ENCODE assay signal across 9 cellular contexts in genomic region chr10:5575482-5576153, GRCh38. TPM values are rescaled to one million over a fixed set of nuclear protein-coding genes. Genes with fewer than 3 reads are reported as not detected.
A peak's percentile ranks its signal among the peaks of the same experiment; 100 is the strongest.
DNase-seq lines count a peak whose midpoint lies in the region; ATAC-seq and TF ChIP-seq lines count a peak whose summit lies in the region.
"Had no signal": no experiment of that assay in that cellular context is flagged by ENCODE, and none has a peak within 500 bp of the region (broad histone marks: within the 10 kb centered on the region; RNA-seq: fewer than 3 reads in every experiment).

No MANE protein-coding gene starts in this region.

- intact Hi-C loops in Caco-2 (cut with micrococcal nuclease; ENCODE audit: unreplicated experiment) = loop anchor here (2.0 kb wide), 1 partner anchor 47 kb away; no protein-coding TSS in a partner anchor
- intact Hi-C loops in IMR-90 (cut with micrococcal nuclease) = no loop called here
- intact Hi-C loops in mammary epithelial cell (cut with micrococcal nuclease) = no loop called here

- 62% methylated on average over 12 of the region's 23 CpGs; no CpG with 5 or more reads in 1 of the 2 experiments for WGBS in IMR-90 (ENCODE audit: extremely low coverage in 2 of 2, insufficient read length in 1 of 2), 2 experiments
- 66% methylated on average over 19 of the region's 23 CpGs for WGBS in mammary epithelial cell (ENCODE audit: low coverage, missing lambda C conversion rate)

- no peak for TF ChIP-seq CTCF in Caco-2 (IDR thresholded peaks at IDR 0.05; ENCODE audit: insufficient read depth in 1 of 2, low read depth in 1 of 2, low read length in 1 of 2, severe bottlenecking in 1 of 2, unreplicated experiment in 1 of 2)
- TF ChIP-seq CTCF in IMR-90 (conservative IDR thresholded peaks at IDR 0.05; ENCODE audit: low read depth, low read length) = no peak
- TF ChIP-seq CTCF in mammary epithelial cell (conservative IDR thresholded peaks at IDR 0.05 in 1 of 2, IDR thresholded peaks at IDR 0.05 in 1 of 2; ENCODE audit: extremely low read depth in 1 of 2, insufficient read depth in 1 of 2, low read depth in 1 of 2, low read length in 2 of 2) = no peak
- TF ChIP-seq CTCF in omental fat pad (IDR thresholded peaks at IDR 0.05) = no peak
- TF ChIP-seq CTCF in brain microvascular endothelial cell (IDR thresholded peaks at IDR 0.05; ENCODE audit: low read depth, low read length, missing control alignments) = no peak

- H3K36me3 Mint-ChIP-seq in Caco-2 (ENCODE audit: insufficient read depth, unreplicated experiment) = peaks cover 16% of the 10 kb centered on the region
- H3K36me3 Mint-ChIP-seq: T-cell had no signal

- peaks cover 11% of the 10 kb centered on the region for H3K9me1 ChIP-seq in IMR-90 (ENCODE audit: insufficient read depth, low read length)

- no peaks in the 10 kb centered on the region for H3K79me1 ChIP-seq in IMR-90 (ENCODE audit: low read depth in 1 of 2, low read length in 2 of 2)

- DNase-seq in Caco-2 = no peak
- peak; percentile 78 for DNase-seq in IMR-90
- DNase-seq in mammary epithelial cell = peak; percentile 53
- no peak for DNase-seq in omental fat pad (ENCODE audit: low spot score)
- no peak for DNase-seq in NCI-H2081 (lab: John Stamatoyannopoulos, UW)
- no peak for DNase-seq in brain microvascular endothelial cell
- DNase-seq: T-cell had no signal

- H3K56ac ChIP-seq in IMR-90 (ENCODE audit: extremely low read depth, insufficient read depth, low read length) = 0 out of 2 replicates have a peak overlapping the region, but pooled peaks have one; percentile 27

- H3K9me3 ChIP-seq in Caco-2 (peaks cover 4% of the 10 kb centered on the region), IMR-90 (ENCODE audit: control insufficient read depth, insufficient read depth, low read length) (no peaks in the 10 kb centered on the region), mammary epithelial cell (replicated peaks; ENCODE audit: insufficient read depth, low read length) (no peaks in the 10 kb centered on the region)
- H3K9me3 ChIP-seq: neutrophil had no signal

- TF ChIP-seq POLR2A in IMR-90 (IDR thresholded peaks at IDR 0.05; ENCODE audit: low read depth, low read length) = no peak

- peak overlapping the region; percentile 94 for H2AK9ac ChIP-seq in IMR-90 (replicated peaks; ENCODE audit: low read depth, low read length, poor library complexity)

- in situ Hi-C loops in IMR-90 (cut with MboI; ENCODE audit: low sequenced_read_pairs) = no loop called here
- in situ Hi-C loops in mammary epithelial cell (cut with MboI; ENCODE audit: low sequenced_read_pairs in 2 of 2) = no loop called here
- in situ Hi-C loops in brain microvascular endothelial cell (cut with HindIII; ENCODE audit: low pct_ligation_motif_present, low sequenced_read_pairs) = no loop called here

- H3K27ac ChIP-seq in IMR-90 (ENCODE audit: insufficient read depth, low read length) (peak overlapping the region; percentile 9; the same call in 1 of the 2 replicates), mammary epithelial cell (ENCODE audit: insufficient read depth, low read depth, low read length) (peak overlapping the region; percentile 14), brain microvascular endothelial cell (no peak overlapping the region)
- H3K27ac ChIP-seq: neutrophil had no signal

- no peak overlapping the region for H3K4me3 Mint-ChIP-seq in Caco-2 (ENCODE audit: unreplicated experiment)
- H3K4me3 Mint-ChIP-seq: T-cell had no signal

- H3K36me3 ChIP-seq in Caco-2 (ENCODE audit: control insufficient read depth, insufficient read depth, low read length) = no peaks in the 10 kb centered on the region
- no peaks in the 10 kb centered on the region for H3K36me3 ChIP-seq in IMR-90 (ENCODE audit: control insufficient read depth, insufficient read depth, low read length)
- H3K36me3 ChIP-seq in mammary epithelial cell (ENCODE audit: insufficient read depth, low read length) = no peaks in the 10 kb centered on the region
- H3K36me3 ChIP-seq in brain microvascular endothelial cell (replicated peaks) = no peaks in the 10 kb centered on the region
- H3K36me3 ChIP-seq: neutrophil had no signal

- H3K9me3 Mint-ChIP-seq in Caco-2 (ENCODE audit: unreplicated experiment) = no peaks in the 10 kb centered on the region
- H3K9me3 Mint-ChIP-seq: T-cell had no signal

- peak overlapping the region; percentile 74 for H2BK20ac ChIP-seq in IMR-90 (ENCODE audit: low read depth, low read length)

- CTCF ChIA-PET in Caco-2 (lab: Charles Lee) (no interaction called here), IMR-90 (lab: Yijun Ruan, JAX) (no interaction called here), mammary epithelial cell (lab: Charles Lee; ENCODE audit: low non-redundant PET) (no interaction called here)

- H2AFZ ChIP-seq in IMR-90 (replicated peaks; ENCODE audit: low read length, poor library complexity) (peak overlapping the region; percentile 90), mammary epithelial cell (ENCODE audit: low read depth, low read length) (peak overlapping the region; percentile 49)

- no peaks in the 10 kb centered on the region for H4K20me1 ChIP-seq in IMR-90 (ENCODE audit: insufficient read depth, low read length)
- no peaks in the 10 kb centered on the region for H4K20me1 ChIP-seq in mammary epithelial cell (ENCODE audit: insufficient read depth, low read length)

- peaks cover 27% of the 10 kb centered on the region for H3K4me1 Mint-ChIP-seq in Caco-2 (ENCODE audit: low read depth, unreplicated experiment)

- H3K4me3 ChIP-seq in Caco-2 (ENCODE audit: low read depth, low read length) (no peak overlapping the region), IMR-90 (ENCODE audit: insufficient read depth, low read depth, low read length) (no peak overlapping the region), mammary epithelial cell (replicated peaks in 1 of 3; ENCODE audit: insufficient read depth in 1 of 3, low read depth in 2 of 3, low read length in 3 of 3) (no peak overlapping the region), brain microvascular endothelial cell (ENCODE audit: low read depth, low read length) (no peak overlapping the region)

- no peak for TF ChIP-seq RAD21 in IMR-90 (IDR thresholded peaks at IDR 0.05; ENCODE audit: low read length)

- BruUV-seq in Caco-2 (replicated peaks; lab: Mats Ljungman, UMichigan) (no TSS peak), IMR-90 (replicated peaks; lab: Mats Ljungman, UMichigan) (no TSS peak), mammary epithelial cell (replicated peaks; lab: Mats Ljungman, UMichigan) (no TSS peak)

- H3K27ac Mint-ChIP-seq in Caco-2 (ENCODE audit: unreplicated experiment) = peak overlapping the region; percentile 93
- H3K27ac Mint-ChIP-seq: T-cell had no signal

- H3K4me1 ChIP-seq in Caco-2 (peaks cover 51% of the 10 kb centered on the region), IMR-90 (ENCODE audit: control insufficient read depth, insufficient read depth, low read length) (peaks cover 18% of the 10 kb centered on the region), mammary epithelial cell (ENCODE audit: insufficient read depth, low read length) (peaks cover 32% of the 10 kb centered on the region)

- dilution Hi-C loops in IMR-90 (cut with HindIII; ENCODE audit: low sequenced_read_pairs, unreplicated experiment) = no loop called here
- dilution Hi-C loops in mammary epithelial cell (cut with HindIII; ENCODE audit: low sequenced_read_pairs) = loop anchor here (25.0 kb wide), 1 partner anchor 888 kb away; no protein-coding TSS in a partner anchor

- POLR2A ChIA-PET in Caco-2 (lab: Charles Lee) = no interaction called here
- POLR2A ChIA-PET in IMR-90 (lab: Charles Lee; ENCODE audit: unreplicated experiment) = no interaction called here

- H2AK5ac ChIP-seq in IMR-90 (ENCODE audit: low read depth, low read length) = peak overlapping the region; percentile 55

- H3K4me2 ChIP-seq in IMR-90 (ENCODE audit: low read depth, low read length) (peak overlapping the region; percentile 14), mammary epithelial cell (ENCODE audit: insufficient read depth, low read depth, low read length) (no peak overlapping the region)

- H2BK15ac ChIP-seq in IMR-90 (ENCODE audit: low read depth, low read length) = peak overlapping the region; percentile 69

- H3K14ac ChIP-seq in IMR-90 (replicated peaks; ENCODE audit: low read depth, low read length) = peak overlapping the region; percentile 92

- H4K91ac ChIP-seq in IMR-90 (ENCODE audit: insufficient read depth, low read depth, low read length) = peak overlapping the region; percentile 90

- no peaks in the 10 kb centered on the region for H3K79me2 ChIP-seq in mammary epithelial cell (ENCODE audit: insufficient read depth, low read length)

- peak overlapping the region; percentile 94 for H2BK120ac ChIP-seq in IMR-90 (ENCODE audit: low read depth, low read length)

- ATAC-seq in IMR-90 (ENCODE audit: low read depth) = peak; percentile 86
- ATAC-seq in omental fat pad (ENCODE audit: low FRiP score) = peak; percentile 78
- no peak for ATAC-seq in HG02610 (IDR thresholded peaks at IDR 0.05; ENCODE audit: unreplicated experiment)

- no peaks in the 10 kb centered on the region for H3K27me3 Mint-ChIP-seq in Caco-2 (ENCODE audit: insufficient read depth, unreplicated experiment)
- H3K27me3 Mint-ChIP-seq: T-cell had no signal

- H3K18ac ChIP-seq in IMR-90 (ENCODE audit: low read depth, low read length) = peak overlapping the region; percentile 56

- peak overlapping the region; percentile 43; the same call in 1 of the 2 replicates for H4K5ac ChIP-seq in IMR-90 (ENCODE audit: low read depth, low read length)

- H3K9ac ChIP-seq in IMR-90 (ENCODE audit: low read depth, low read length) (no peak overlapping the region), mammary epithelial cell (ENCODE audit: insufficient read depth, low read length) (no peak overlapping the region)

- peak overlapping the region; percentile 75 for H2BK5ac ChIP-seq in IMR-90 (ENCODE audit: low read depth, low read length, poor library complexity, severe bottlenecking)

- H3K27me3 ChIP-seq in Caco-2 (replicated peaks; ENCODE audit: control insufficient read depth, insufficient read depth, low read length) (no peaks in the 10 kb centered on the region), IMR-90 (ENCODE audit: control insufficient read depth, insufficient read depth, low read length) (no peaks in the 10 kb centered on the region), mammary epithelial cell (ENCODE audit: insufficient read depth, low read length) (no peaks in the 10 kb centered on the region), brain microvascular endothelial cell (replicated peaks) (no peaks in the 10 kb centered on the region)
- H3K27me3 ChIP-seq: neutrophil had no signal

- peak overlapping the region; percentile 72; the same call in 1 of the 2 replicates for H3K23ac ChIP-seq in IMR-90 (ENCODE audit: low read depth, low read length)

- peak overlapping the region; percentile 54 to 87 for H4K8ac ChIP-seq in IMR-90 (ENCODE audit: low read depth in 2 of 2, low read length in 2 of 2)

- H3K4ac ChIP-seq in IMR-90 (ENCODE audit: low read depth, low read length) = peak overlapping the region; percentile 93

RNA-seq across cellular contexts. Expression of gene CALML3, which starts 50.9 kb away (rescaled TPM):
- total RNA-seq in Caco-2 (2022) = 0.18 TPM in 1 of 2 replicates, not detected in the other
- not detected in 2 replicates for total RNA-seq in IMR-90 (2012; rRNA removed)
- polyA plus RNA-seq in IMR-90 (2012; rRNA removed) = not detected in 2 replicates
- polyA plus RNA-seq in IMR-90 (2012; cell fraction: cytosol; rRNA removed) = not detected in 2 replicates
- polyA plus RNA-seq in IMR-90 (2012; cell fraction: nucleus; rRNA removed; ENCODE audit: low replicate concordance) = not detected in 2 replicates
- 100 to 1,000 TPM; 173 to 704 TPM for total RNA-seq in mammary epithelial cell
- 42.3 TPM for polyA plus RNA-seq in mammary epithelial cell
- 6.0 TPM for polyA minus RNA-seq in mammary epithelial cell
- not detected for total RNA-seq in omental fat pad
- total RNA-seq: T-cell had no signal

Comparison
In these comparisons a context has a peak if more than half of its experiments do, and no peak if none do; other contexts are left out.
1. DNase-seq: peak in IMR-90 (single experiment) and mammary epithelial cell (single experiment); none in Caco-2 (0 of 2), omental fat pad (single experiment), NCI-H2081 (0 of 2) and brain microvascular endothelial cell (single experiment).
2. RNA of gene CALML3, which starts 50.9 kb away (total RNA-seq): 173 to 704 TPM in mammary epithelial cell; 0.18 TPM in Caco-2, not detected in IMR-90 and not detected in omental fat pad; every median in the first group is over 100 times any median in the second.